In genomic region chr10:89221919-89222318, GRCh38 we compare ENCODE assay signal across 21 cellular contexts. TPM values are rescaled to one million over a fixed set of nuclear protein-coding genes. Genes with fewer than 3 reads are reported as not detected.
DNase-seq lines count a peak whose midpoint lies in the region; ATAC-seq lines count a peak whose summit lies in the region.
"Had no signal": no experiment of that assay in that cellular context is flagged by ENCODE, and none has a peak within 500 bp of the region (broad histone marks: within the 10 kb centered on the region; RNA-seq: fewer than 3 reads in every experiment).

No MANE protein-coding gene starts in this region.

- no peak for ATAC-seq in HG03469 (IDR thresholded peaks at IDR 0.05; ENCODE audit: unreplicated experiment)
- ATAC-seq: CD8-positive, alpha-beta T cell; Right ventricle myocardium inferior had no signal

- peaks cover 38% of the 10 kb centered on the region for H3K4me1 ChIP-seq in adipocyte (ENCODE audit: control insufficient read depth, insufficient read depth, low read length)

- peak overlapping the region; percentile 45 for H3K27ac ChIP-seq in temporal lobe (ENCODE audit: low read depth, low read length)
- H3K27ac ChIP-seq: BLaER1, SJSA1 had no signal

- no peak overlapping the region for H3K4me3 ChIP-seq in adipocyte (ENCODE audit: low read length)
- H3K4me3 ChIP-seq: BLaER1, SJSA1 had no signal

- peak overlapping the region; percentile 39 for H3K9ac ChIP-seq in adipocyte (ENCODE audit: low read length)
- H3K9ac ChIP-seq: BLaER1 had no signal

- no peaks in the 10 kb centered on the region for H3K27me3 ChIP-seq in adipocyte (replicated peaks; ENCODE audit: control insufficient read depth, insufficient read depth, low read length)
- H3K27me3 ChIP-seq: BLaER1, SJSA1 had no signal

- DNase-seq in GM03348 (ENCODE audit: low spot score), result peak; percentile 26
- DNase-seq in adipocyte (ENCODE audit: low read depth), result peak; percentile 69
- peak; percentile 64 for DNase-seq in fibroblast of gingiva (ENCODE audit: low read depth)
- DNase-seq in NK-92 (lab: John Stamatoyannopoulos, UW; ENCODE audit: unreplicated experiment), result no peak
- DNase-seq in SW480 (ENCODE audit: low spot score), result no peak
- DNase-seq: CD8-positive, alpha-beta T cell; DMS153; GOT3; HCEC 1CT; Kasumi-1; NCI-H1417; NCI-H1694 treated with DMSO at 0.1 percent for 48 hours; NCI-H2081 treated with DMSO at 0.1 percent for 48 hours; NCI-H2171 treated with DMSO at 0.1 percent for 48 hours; NCI-H526 treated with DMSO at 0.1 percent for 48 hours had no signal

- peaks cover 34% of the 10 kb centered on the region for H3K36me3 ChIP-seq in adipocyte (ENCODE audit: control insufficient read depth, insufficient read depth, low read length, severe bottlenecking)
- H3K36me3 ChIP-seq: SJSA1 had no signal

- no peaks in the 10 kb centered on the region for H3K9me3 ChIP-seq in adipocyte (ENCODE audit: control insufficient read depth, low read length)
- H3K9me3 ChIP-seq: SJSA1 had no signal

RNA-seq across cellular contexts. Expression of gene CH25H, which starts 14.8 kb away (rescaled TPM):
- total RNA-seq in temporal lobe, result 0.25 TPM
- total RNA-seq: MCF 10A had no signal

RNA-seq across cellular contexts. Expression of gene LIPA, which starts 29.7 kb away (rescaled TPM):
- 25.3 TPM for total RNA-seq in temporal lobe

Comparison
In these comparisons a context has a peak if more than half of its experiments do, and no peak if none do; other contexts are left out.
1. DNase-seq: peak in GM03348 (single experiment), adipocyte (single experiment) and fibroblast of gingiva (single experiment); none in NK-92 (single experiment) and SW480 (single experiment).